ENCODE assay signal across 2 cellular contexts in the genomic region with DNA sequence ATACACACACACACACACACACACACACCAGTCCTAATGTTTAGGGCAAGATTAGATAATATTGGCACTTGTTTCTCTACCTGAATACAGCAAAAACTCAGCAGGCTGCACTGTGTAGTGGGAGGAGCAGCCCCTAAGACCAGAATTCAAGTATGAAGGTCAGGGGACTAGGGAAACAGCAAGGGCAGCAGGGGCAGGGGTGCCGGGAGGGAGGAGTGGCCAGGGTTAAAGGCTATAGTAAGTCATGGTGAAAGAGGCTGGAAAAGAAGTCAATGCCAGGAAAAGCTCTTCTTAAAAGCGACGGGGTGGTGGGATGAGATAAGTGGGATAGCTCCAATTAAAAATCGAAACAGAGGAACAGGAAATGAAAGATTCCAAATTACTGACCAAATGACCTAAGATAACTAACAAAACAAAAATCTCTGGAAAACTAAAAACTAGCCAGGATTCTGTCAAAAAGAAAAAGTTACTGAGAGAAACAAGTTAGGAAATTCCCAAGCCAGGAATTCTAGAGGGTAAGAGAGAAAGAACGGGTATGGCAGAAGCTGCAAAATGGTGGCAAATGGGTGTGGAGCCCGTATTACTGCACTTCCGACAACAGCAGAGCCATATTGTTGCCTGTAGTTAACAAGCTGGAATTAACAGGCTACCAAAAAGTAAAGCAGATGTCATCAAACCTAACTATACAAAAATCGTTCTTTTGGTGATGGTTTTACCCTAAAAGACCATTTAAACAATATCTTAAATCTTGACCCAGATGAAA.
TF ChIP-seq lines count a peak whose summit lies in the region.

No MANE protein-coding gene starts in this region.

TF ChIP-seq in endothelial cell of umbilical vein, 7 proteins besides CTCF, POLR2A, EP300 and RAD21:
- TF ChIP-seq MAX (IDR thresholded peaks at IDR 0.05; ENCODE audit: insufficient read depth, insufficient read length) (no peak), GATA2 (IDR thresholded peaks at IDR 0.05; ENCODE audit: insufficient read depth, insufficient read length, low read depth, low read length) (no peak), JUN (IDR thresholded peaks at IDR 0.05; ENCODE audit: borderline replicate concordance, insufficient read depth, insufficient read length, low read depth) (no peak)

TF ChIP-seq in liver, 16 proteins besides CTCF, POLR2A, EP300 and RAD21:
- no peak for TF ChIP-seq FOXA1 (IDR thresholded peaks at IDR 0.05)
- peak; percentile 43 for TF ChIP-seq YY1 (IDR thresholded peaks at IDR 0.05)
- peak in 1 of 2 donors; percentile 37 for TF ChIP-seq RXRA (IDR thresholded peaks at IDR 0.05)
- TF ChIP-seq HNF4G (IDR thresholded peaks at IDR 0.05) = no peak
- TF ChIP-seq JUND (IDR thresholded peaks at IDR 0.05) = no peak
- TF ChIP-seq EGR1 (IDR thresholded peaks at IDR 0.05; ENCODE audit: low read depth in 2 of 2) = no peak
- peak; percentile 99 for TF ChIP-seq NR2F2 (IDR thresholded peaks at IDR 0.05)
